23 cellular contexts compared by ENCODE assay signal in genomic region chr18:55637204-55637603, GRCh38. TPM values are rescaled to one million over a fixed set of nuclear protein-coding genes. Genes with fewer than 3 reads are reported as not detected.
DNase-seq lines count a peak whose midpoint lies in the region; TF ChIP-seq lines count a peak whose summit lies in the region.
"Had no signal": no experiment of that assay in that cellular context is flagged by ENCODE, and none has a peak within 500 bp of the region (broad histone marks: within the 10 kb centered on the region; RNA-seq: fewer than 3 reads in every experiment).

No MANE protein-coding gene starts in this region.

- H3K4ac ChIP-seq in trophoblast cell (ENCODE audit: low read depth, low read length) = no peak overlapping the region

- H2BK12ac ChIP-seq in trophoblast cell (ENCODE audit: low read length) = no peak overlapping the region

- H3K23ac ChIP-seq in trophoblast cell (ENCODE audit: low read length) = no peak overlapping the region

- WGBS in hepatocyte (ENCODE audit: low lambda C conversion rate, missing lambda C conversion rate) = 47% methylated on average over 8 of the region's 8 CpGs
- WGBS in trophoblast cell (ENCODE audit: extremely low coverage, insufficient coverage, insufficient read length) = no CpG with 5 or more reads among the region's 8 CpGs

- no peak overlapping the region for H2AK5ac ChIP-seq in trophoblast cell (ENCODE audit: low read length)

- peak overlapping the region; percentile 19 for H4K8ac ChIP-seq in trophoblast cell (ENCODE audit: low read depth, low read length)

- H3K79me1 ChIP-seq in trophoblast cell (ENCODE audit: low read length) = no peaks in the 10 kb centered on the region

- H3K4me1 ChIP-seq in hepatocyte (ENCODE audit: insufficient read depth) (no peaks in the 10 kb centered on the region), trophoblast cell (ENCODE audit: control insufficient read depth in 1 of 2, insufficient read depth in 2 of 2, low read length in 2 of 2) (peaks cover 2 to 3% of the 10 kb centered on the region in 2 experiments), right atrium auricular region (no peaks in the 10 kb centered on the region)
- H3K4me1 ChIP-seq: A549 had no signal

- H3K4me2 ChIP-seq in hepatocyte (no peak overlapping the region), trophoblast cell (ENCODE audit: low read length) (no peak overlapping the region)
- H3K4me2 ChIP-seq: A549; BLaER1 treated with 17β-estradiol and CSF1 and Interleukin-3, amounts not matched to agents 10 nM and 100 nM had no signal

- H2BK120ac ChIP-seq in trophoblast cell (ENCODE audit: insufficient read depth, low read length, poor library complexity) = no peak overlapping the region

- H3K9me3 ChIP-seq in hepatocyte (ENCODE audit: low read depth) (no peaks in the 10 kb centered on the region), trophoblast cell (ENCODE audit: insufficient read depth, low read depth, low read length) (no peaks in the 10 kb centered on the region), WERI-Rb-1 (ENCODE audit: severe bottlenecking) (no peaks in the 10 kb centered on the region), right atrium auricular region (peaks cover 0 to 7% of the 10 kb centered on the region in 2 donors)
- H3K9me3 ChIP-seq: A549 had no signal

- no peak overlapping the region for H3K14ac ChIP-seq in trophoblast cell (ENCODE audit: low read length)

- no peak overlapping the region for H3K9ac ChIP-seq in trophoblast cell (ENCODE audit: low read length)
- H3K9ac ChIP-seq: BLaER1 treated with 17β-estradiol and CSF1 and Interleukin-3, amounts not matched to agents 10 nM and 100 nM had no signal

- no peak overlapping the region for H2BK5ac ChIP-seq in trophoblast cell (ENCODE audit: low read depth, low read length, poor library complexity)

- DNase-seq in NCI-H146 (lab: John Stamatoyannopoulos, UW) = peak; percentile 13
- no peak for DNase-seq in NCI-H146 treated with DMSO at 0.1 percent for 48 hours (lab: John Stamatoyannopoulos, UW; ENCODE audit: unreplicated experiment)
- DNase-seq in HuH-7 (ENCODE audit: low spot score) = peak; percentile 30
- peak; percentile 49 for DNase-seq in hepatocyte (ENCODE audit: low spot score)
- DNase-seq in trophoblast cell = no peak
- no peak for DNase-seq in WERI-Rb-1
- DNase-seq in NCI-H748 (lab: John Stamatoyannopoulos, UW; ENCODE audit: unreplicated experiment) = no peak
- DNase-seq in right atrium auricular region (ENCODE audit: low spot score) = no peak
- DNase-seq: AML-193; CD4-positive, alpha-beta T cell; CD8-positive, alpha-beta T cell; DMS 273 treated with DMSO at 0.1 percent for 48 hours; DMS153; DMS53; DMS79; DND-41; EL; GDM1 had no signal

- no peak overlapping the region for H3K18ac ChIP-seq in trophoblast cell (ENCODE audit: low read length)

- H2AFZ ChIP-seq in hepatocyte (no peak overlapping the region), trophoblast cell (ENCODE audit: insufficient read depth, low read length, poor library complexity) (no peak overlapping the region)

- H3K36me3 ChIP-seq in hepatocyte (replicated peaks; ENCODE audit: insufficient read depth, low read depth) = no peaks in the 10 kb centered on the region
- no peaks in the 10 kb centered on the region for H3K36me3 ChIP-seq in trophoblast cell (ENCODE audit: control insufficient read depth in 1 of 2, insufficient read depth in 2 of 2, low read length in 2 of 2)
- H3K36me3 ChIP-seq in WERI-Rb-1 = no peaks in the 10 kb centered on the region
- no peaks in the 10 kb centered on the region for H3K36me3 ChIP-seq in right atrium auricular region
- H3K36me3 ChIP-seq: BLaER1 treated with 17β-estradiol and CSF1 and Interleukin-3, amounts not matched to agents 10 nM and 100 nM had no signal

- no peak overlapping the region for H4K91ac ChIP-seq in trophoblast cell (ENCODE audit: low read depth, low read length)

- H3K27me3 ChIP-seq in hepatocyte (no peaks in the 10 kb centered on the region), trophoblast cell (ENCODE audit: insufficient read depth, low read length) (no peaks in the 10 kb centered on the region), WERI-Rb-1 (ENCODE audit: insufficient read depth, low read depth, severe bottlenecking) (no peaks in the 10 kb centered on the region), right atrium auricular region (no peaks in the 10 kb centered on the region)
- H3K27me3 ChIP-seq: BLaER1 treated with 17β-estradiol and CSF1 and Interleukin-3, amounts not matched to agents 10 nM and 100 nM had no signal

- H3K4me3 ChIP-seq in hepatocyte (no peak overlapping the region), trophoblast cell (ENCODE audit: low read depth, low read length) (no peak overlapping the region), WERI-Rb-1 (ENCODE audit: low read depth, low read length) (no peak overlapping the region), right atrium auricular region (no peak overlapping the region)
- H3K4me3 ChIP-seq: A549; BLaER1 treated with 17β-estradiol and CSF1 and Interleukin-3, amounts not matched to agents 10 nM and 100 nM; GM12878 had no signal

- no peak overlapping the region for H4K12ac ChIP-seq in trophoblast cell (ENCODE audit: low read depth, low read length)

- no peak for TF ChIP-seq CTCF in hepatocyte (IDR thresholded peaks at IDR 0.05; ENCODE audit: poor library complexity)
- no peak for TF ChIP-seq CTCF in WERI-Rb-1 (IDR thresholded peaks at IDR 0.05; ENCODE audit: low read depth, low read length)
- TF ChIP-seq CTCF in right atrium auricular region (IDR thresholded peaks at IDR 0.05) = no peak

- no peaks in the 10 kb centered on the region for H4K20me1 ChIP-seq in hepatocyte (ENCODE audit: insufficient read depth, poor library complexity, severe bottlenecking)
- H4K20me1 ChIP-seq: BLaER1 treated with 17β-estradiol and CSF1 and Interleukin-3, amounts not matched to agents 10 nM and 100 nM had no signal

- peak overlapping the region; percentile 5 for H3K27ac ChIP-seq in hepatocyte
- H3K27ac ChIP-seq in trophoblast cell (ENCODE audit: low read depth, low read length) = no peak overlapping the region
- no peak overlapping the region for H3K27ac ChIP-seq in WERI-Rb-1
- H3K27ac ChIP-seq in right atrium auricular region = no peak overlapping the region
- H3K27ac ChIP-seq: 22Rv1; A549; BLaER1 treated with 17β-estradiol and CSF1 and Interleukin-3, amounts not matched to agents 10 nM and 100 nM; C4-2B had no signal

- H3K79me2 ChIP-seq in hepatocyte (no peaks in the 10 kb centered on the region), trophoblast cell (ENCODE audit: control insufficient read depth, insufficient read depth, low read length, poor library complexity) (no peaks in the 10 kb centered on the region)

- H3K9me2 ChIP-seq in hepatocyte (replicated peaks; ENCODE audit: insufficient read depth) = no peaks in the 10 kb centered on the region

RNA-seq across cellular contexts. Expression of gene TCF4, which starts 49.2 kb away (rescaled TPM):
- total RNA-seq in hepatocyte = 57.8 and 65.2 TPM in 2 replicates
- 40.5 and 42.4 TPM in 2 replicates for polyA plus RNA-seq in hepatocyte
- 71.8 and 73.1 TPM in 2 replicates for polyA plus RNA-seq in trophoblast cell (2013)
- total RNA-seq in right atrium auricular region = 10 to 100 TPM; 57.7 to 66.3 TPM

Comparison
In these comparisons a context has a peak if more than half of its experiments do, and no peak if none do; other contexts are left out.
1. DNase-seq: peak in NCI-H146 (single experiment), HuH-7 (single experiment) and hepatocyte (single experiment); none in NCI-H146 treated with DMSO at 0.1 percent for 48 hours (single experiment), trophoblast cell (0 of 2), WERI-Rb-1 (single experiment), NCI-H748 (single experiment) and right atrium auricular region (single experiment).